ENCODE assay signal across 10 cellular contexts in the genomic region with DNA sequence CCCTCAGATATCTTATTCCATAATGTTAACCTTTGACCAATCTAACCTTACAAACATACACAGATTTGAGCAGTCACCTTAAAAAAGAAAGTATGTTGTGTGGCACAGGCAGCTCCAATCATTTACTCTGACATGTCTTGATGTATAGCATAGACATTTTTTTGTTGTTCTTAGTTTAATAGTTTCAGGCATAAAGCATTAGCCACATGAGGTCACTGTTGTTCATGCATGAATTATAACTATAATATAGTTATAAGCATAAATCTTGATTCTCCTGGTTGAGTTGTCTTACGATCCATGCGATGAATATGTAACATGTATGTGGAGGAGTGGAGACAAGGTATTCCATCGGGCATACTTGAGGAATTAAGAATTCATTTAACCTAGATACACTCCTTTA. TPM values are rescaled to one million over a fixed set of nuclear protein-coding genes. Genes with fewer than 3 reads are reported as not detected.
DNase-seq lines count a peak whose midpoint lies in the region; TF ChIP-seq lines count a peak whose summit lies in the region.
"Had no signal": no experiment of that assay in that cellular context is flagged by ENCODE, and none has a peak within 500 bp of the region (broad histone marks: within the 10 kb centered on the region; RNA-seq: fewer than 3 reads in every experiment).

No MANE protein-coding gene starts in this region.

- no peaks in the 10 kb centered on the region for H3K9me3 Mint-ChIP-seq in glutamatergic neuron (ENCODE audit: unreplicated experiment)

- no peak overlapping the region for H3K4me2 ChIP-seq in hepatocyte

- DNase-seq in G401 (ENCODE audit: low spot score) = peak; percentile 57
- peak; percentile 7 for DNase-seq in RWPE1 (ENCODE audit: low spot score)
- no peak for DNase-seq in hepatocyte (ENCODE audit: low spot score)
- no peak for DNase-seq in glutamatergic neuron
- DNase-seq in COLO668 (lab: John Stamatoyannopoulos, UW; ENCODE audit: unreplicated experiment) = no peak
- DNase-seq in OCI-M2 (lab: John Stamatoyannopoulos, UW; ENCODE audit: unreplicated experiment) = no peak
- DNase-seq in T-helper 1 cell = no peak
- DNase-seq: stimulated activated naive CD4-positive, alpha-beta T cell treated with Interleukin-2 at 50 U/mL for 16 hours had no signal

- no peaks in the 10 kb centered on the region for H3K79me2 ChIP-seq in hepatocyte

- no peaks in the 10 kb centered on the region for H3K36me3 ChIP-seq in hepatocyte (replicated peaks; ENCODE audit: insufficient read depth, low read depth)

- H3K4me1 Mint-ChIP-seq in glutamatergic neuron (ENCODE audit: low read depth, unreplicated experiment) = no peaks in the 10 kb centered on the region

- H3K27me3 ChIP-seq in hepatocyte = no peaks in the 10 kb centered on the region

- H3K4me3 Mint-ChIP-seq in glutamatergic neuron (ENCODE audit: unreplicated experiment) = no peak overlapping the region

- POLR2A ChIA-PET in RWPE1 (lab: Yijun Ruan, JAX; ENCODE audit: low non-redundant PET) = no interaction called here

- H2AFZ ChIP-seq in hepatocyte = no peak overlapping the region

- H3K9me2 ChIP-seq in hepatocyte (replicated peaks; ENCODE audit: insufficient read depth) = no peaks in the 10 kb centered on the region

- no peak overlapping the region for H3K4me3 ChIP-seq in hepatocyte

- H3K36me3 Mint-ChIP-seq in glutamatergic neuron (ENCODE audit: unreplicated experiment) = no peaks in the 10 kb centered on the region

- no peak overlapping the region for H3K27ac Mint-ChIP-seq in glutamatergic neuron (ENCODE audit: unreplicated experiment)

- H3K27me3 Mint-ChIP-seq in glutamatergic neuron (ENCODE audit: unreplicated experiment) = no peaks in the 10 kb centered on the region

- WGBS in hepatocyte (ENCODE audit: low lambda C conversion rate, missing lambda C conversion rate) = 85% methylated on average over 3 of the region's 3 CpGs

- CTCF ChIA-PET in RWPE1 (lab: Yijun Ruan, JAX) = interaction anchor here (1.3 to 1.6 kb wide), 2 partner anchors 10 to 188 kb away, joined by 4 to 6 read pairs; no protein-coding TSS in a partner anchor

- no peaks in the 10 kb centered on the region for H3K9me3 ChIP-seq in hepatocyte (ENCODE audit: low read depth)

- TF ChIP-seq CTCF in LNCAP (IDR thresholded peaks at IDR 0.05) (peak; percentile 67), RWPE1 (conservative IDR thresholded peaks at IDR 0.05; ENCODE audit: low read depth) (peak; percentile 43), hepatocyte (IDR thresholded peaks at IDR 0.05; ENCODE audit: poor library complexity) (peak; percentile 45), glutamatergic neuron (IDR thresholded peaks at IDR 0.05; ENCODE audit: partially characterized antibody, unreplicated experiment) (no peak)

- H3K4me1 ChIP-seq in hepatocyte (ENCODE audit: insufficient read depth) = no peaks in the 10 kb centered on the region

- H3K27ac ChIP-seq in RWPE1 = no peak overlapping the region
- no peak overlapping the region for H3K27ac ChIP-seq in hepatocyte

- H4K20me1 ChIP-seq in hepatocyte (ENCODE audit: insufficient read depth, poor library complexity, severe bottlenecking) = no peaks in the 10 kb centered on the region

- in situ Hi-C loops in G401 (cut with HindIII; ENCODE audit: low sequenced_read_pairs) = no loop called here

RNA-seq across cellular contexts. Expression of a gene that starts 26.1 kb away (rescaled TPM):
- total RNA-seq in G401 (2014; rRNA removed; shearing (Covaris generic)) = not detected in 2 replicates
- total RNA-seq in hepatocyte = 1.3 and 2.6 TPM in 2 replicates
- 0.48 and 2.2 TPM in 2 replicates for polyA plus RNA-seq in hepatocyte
- 0.56 TPM for total RNA-seq in glutamatergic neuron (ENCODE audit: unreplicated experiment)
- total RNA-seq: kidney epithelial cell had no signal

Comparison
In these comparisons a context has a peak if more than half of its experiments do, and no peak if none do; other contexts are left out.
1. DNase-seq: peak in G401 (single experiment) and RWPE1 (single experiment); none in hepatocyte (single experiment), glutamatergic neuron (single experiment), COLO668 (single experiment), OCI-M2 (single experiment) and T-helper 1 cell (0 of 5).